1 cellular context compared by ENCODE assay signal in the genomic region with DNA sequence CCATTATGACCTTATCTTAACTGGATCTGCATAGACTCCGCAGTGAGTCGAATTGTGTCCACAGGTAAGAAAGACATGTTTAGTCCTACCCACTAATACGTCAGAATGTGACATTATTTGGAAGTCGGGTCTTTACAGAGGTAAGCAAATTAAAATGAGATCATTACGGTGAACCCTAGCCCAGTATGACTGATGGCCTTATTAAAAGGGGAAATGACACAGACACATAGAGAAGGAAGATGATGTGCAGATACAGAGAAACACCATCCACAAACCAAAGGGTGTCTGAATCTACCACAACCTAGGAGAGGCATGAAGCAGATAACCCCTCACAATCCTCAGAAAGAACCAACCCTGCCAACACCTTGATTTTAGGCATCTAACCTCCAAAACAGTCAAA.
TF ChIP-seq lines count a peak whose summit lies in the region.

No MANE protein-coding gene starts in this region.

TF ChIP-seq in K562, 482 proteins besides CTCF, POLR2A, EP300 and RAD21 (continued from another document):
- TF ChIP-seq, protein P1, sequence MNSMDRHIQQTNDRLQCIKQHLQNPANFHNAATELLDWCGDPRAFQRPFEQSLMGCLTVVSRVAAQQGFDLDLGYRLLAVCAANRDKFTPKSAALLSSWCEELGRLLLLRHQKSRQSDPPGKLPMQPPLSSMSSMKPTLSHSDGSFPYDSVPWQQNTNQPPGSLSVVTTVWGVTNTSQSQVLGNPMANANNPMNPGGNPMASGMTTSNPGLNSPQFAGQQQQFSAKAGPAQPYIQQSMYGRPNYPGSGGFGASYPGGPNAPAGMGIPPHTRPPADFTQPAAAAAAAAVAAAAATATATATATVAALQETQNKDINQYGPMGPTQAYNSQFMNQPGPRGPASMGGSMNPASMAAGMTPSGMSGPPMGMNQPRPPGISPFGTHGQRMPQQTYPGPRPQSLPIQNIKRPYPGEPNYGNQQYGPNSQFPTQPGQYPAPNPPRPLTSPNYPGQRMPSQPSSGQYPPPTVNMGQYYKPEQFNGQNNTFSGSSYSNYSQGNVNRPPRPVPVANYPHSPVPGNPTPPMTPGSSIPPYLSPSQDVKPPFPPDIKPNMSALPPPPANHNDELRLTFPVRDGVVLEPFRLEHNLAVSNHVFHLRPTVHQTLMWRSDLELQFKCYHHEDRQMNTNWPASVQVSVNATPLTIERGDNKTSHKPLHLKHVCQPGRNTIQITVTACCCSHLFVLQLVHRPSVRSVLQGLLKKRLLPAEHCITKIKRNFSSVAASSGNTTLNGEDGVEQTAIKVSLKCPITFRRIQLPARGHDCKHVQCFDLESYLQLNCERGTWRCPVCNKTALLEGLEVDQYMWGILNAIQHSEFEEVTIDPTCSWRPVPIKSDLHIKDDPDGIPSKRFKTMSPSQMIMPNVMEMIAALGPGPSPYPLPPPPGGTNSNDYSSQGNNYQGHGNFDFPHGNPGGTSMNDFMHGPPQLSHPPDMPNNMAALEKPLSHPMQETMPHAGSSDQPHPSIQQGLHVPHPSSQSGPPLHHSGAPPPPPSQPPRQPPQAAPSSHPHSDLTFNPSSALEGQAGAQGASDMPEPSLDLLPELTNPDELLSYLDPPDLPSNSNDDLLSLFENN (IDR thresholded peaks at IDR 0.05; ENCODE audit: low read depth in 2 of 2, low read length in 2 of 2): no peak
- TF ChIP-seq NR4A1 (CRISPR knock-in tag; IDR thresholded peaks at IDR 0.05) (no peak), NR4A1 (tag; IDR thresholded peaks at IDR 0.05) (no peak), TEAD4 (IDR thresholded peaks at IDR 0.05; ENCODE audit: low read length) (no peak), TEAD4 (CRISPR knock-in tag; IDR thresholded peaks at IDR 0.05; ENCODE audit: borderline replicate concordance) (no peak), ZSCAN32 (CRISPR knock-in tag; IDR thresholded peaks at IDR 0.05) (no peak), ZBTB8A (IDR thresholded peaks at IDR 0.05; ENCODE audit: partially characterized antibody) (no peak), CBFA2T3 (IDR thresholded peaks at IDR 0.05) (no peak), PTBP1 (IDR thresholded peaks at IDR 0.05; ENCODE audit: low read depth, low read length) (no peak), CBX1 (IDR thresholded peaks at IDR 0.05; ENCODE audit: low read depth) (no peak), MTA1 (IDR thresholded peaks at IDR 0.05; ENCODE audit: borderline replicate concordance) (no peak), ZFP1 (CRISPR knock-in tag; IDR thresholded peaks at IDR 0.05) (no peak)
- TF ChIP-seq, protein P2, sequence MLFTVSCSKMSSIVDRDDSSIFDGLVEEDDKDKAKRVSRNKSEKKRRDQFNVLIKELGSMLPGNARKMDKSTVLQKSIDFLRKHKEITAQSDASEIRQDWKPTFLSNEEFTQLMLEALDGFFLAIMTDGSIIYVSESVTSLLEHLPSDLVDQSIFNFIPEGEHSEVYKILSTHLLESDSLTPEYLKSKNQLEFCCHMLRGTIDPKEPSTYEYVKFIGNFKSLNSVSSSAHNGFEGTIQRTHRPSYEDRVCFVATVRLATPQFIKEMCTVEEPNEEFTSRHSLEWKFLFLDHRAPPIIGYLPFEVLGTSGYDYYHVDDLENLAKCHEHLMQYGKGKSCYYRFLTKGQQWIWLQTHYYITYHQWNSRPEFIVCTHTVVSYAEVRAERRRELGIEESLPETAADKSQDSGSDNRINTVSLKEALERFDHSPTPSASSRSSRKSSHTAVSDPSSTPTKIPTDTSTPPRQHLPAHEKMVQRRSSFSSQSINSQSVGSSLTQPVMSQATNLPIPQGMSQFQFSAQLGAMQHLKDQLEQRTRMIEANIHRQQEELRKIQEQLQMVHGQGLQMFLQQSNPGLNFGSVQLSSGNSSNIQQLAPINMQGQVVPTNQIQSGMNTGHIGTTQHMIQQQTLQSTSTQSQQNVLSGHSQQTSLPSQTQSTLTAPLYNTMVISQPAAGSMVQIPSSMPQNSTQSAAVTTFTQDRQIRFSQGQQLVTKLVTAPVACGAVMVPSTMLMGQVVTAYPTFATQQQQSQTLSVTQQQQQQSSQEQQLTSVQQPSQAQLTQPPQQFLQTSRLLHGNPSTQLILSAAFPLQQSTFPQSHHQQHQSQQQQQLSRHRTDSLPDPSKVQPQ (CRISPR knock-in tag; IDR thresholded peaks at IDR 0.05; ENCODE audit: borderline replicate concordance): no peak
